ENCODE assay signal across 15 cellular contexts in genomic region chr9:91921371-91921770, GRCh38. TPM values are rescaled to one million over a fixed set of nuclear protein-coding genes. Genes with fewer than 3 reads are reported as not detected.
A peak's percentile ranks its signal among the peaks of the same experiment; 100 is the strongest.
DNase-seq lines count a peak whose midpoint lies in the region; ATAC-seq and TF ChIP-seq lines count a peak whose summit lies in the region.
"Had no signal": no experiment of that assay in that cellular context is flagged by ENCODE, and none has a peak within 500 bp of the region (broad histone marks: within the 10 kb centered on the region; RNA-seq: fewer than 3 reads in every experiment).

No MANE protein-coding gene starts in this region.

- no peak for TF ChIP-seq EP300 in stomach (IDR thresholded peaks at IDR 0.05)

- H3K4me3 ChIP-seq in H7 (ENCODE audit: insufficient read depth, low read depth, low read length) (no peak overlapping the region), stomach (no peak overlapping the region), upper lobe of right lung (no peak overlapping the region)

- H3K4me1 Mint-ChIP-seq in WTC11: peaks cover 44% of the 10 kb centered on the region
- no peaks in the 10 kb centered on the region for H3K4me1 Mint-ChIP-seq in activated T-cell treated with anti-CD3 and anti-CD28 coated beads, Interleukin-2, amount 50 U/mL, for 4 hours (ENCODE audit: low read depth)
- H3K4me1 Mint-ChIP-seq: B cell had no signal

- H3K4me3 Mint-ChIP-seq in WTC11: no peak overlapping the region
- H3K4me3 Mint-ChIP-seq in activated T-cell treated with anti-CD3 and anti-CD28 coated beads, Interleukin-2, amount 50 U/mL, for 4 hours: no peak overlapping the region
- H3K4me3 Mint-ChIP-seq: B cell; CD4-positive, alpha-beta T cell had no signal

- TF ChIP-seq CTCF in WTC11 (IDR thresholded peaks at IDR 0.05) (no peak), stomach (IDR thresholded peaks at IDR 0.05) (no peak), upper lobe of right lung (IDR thresholded peaks at IDR 0.05) (no peak)

- no peak overlapping the region for H3K27ac ChIP-seq in stomach
- H3K27ac ChIP-seq in upper lobe of right lung: no peak overlapping the region

- POLR2A ChIA-PET in WTC11 (lab: Charles Lee): interaction anchor here (0.6 to 0.7 kb wide), 3 partner anchors 49 to 194 kb away, joined by 3 to 5 read pairs (median 3); no protein-coding TSS in a partner anchor

- H3K27ac Mint-ChIP-seq in WTC11: no peak overlapping the region
- H3K27ac Mint-ChIP-seq: B cell; CD4-positive, alpha-beta T cell had no signal

- H3K9me3 Mint-ChIP-seq in WTC11: no peaks in the 10 kb centered on the region
- no peaks in the 10 kb centered on the region for H3K9me3 Mint-ChIP-seq in activated T-cell treated with anti-CD3 and anti-CD28 coated beads, Interleukin-2, amount 50 U/mL, for 4 hours
- H3K9me3 Mint-ChIP-seq: CD4-positive, alpha-beta T cell had no signal

- H3K9me3 ChIP-seq in stomach: no peaks in the 10 kb centered on the region
- H3K9me3 ChIP-seq in upper lobe of right lung: no peaks in the 10 kb centered on the region

- H3K36me3 ChIP-seq in H7 (replicated peaks; ENCODE audit: control insufficient read depth, insufficient read depth, low read length) (no peaks in the 10 kb centered on the region), stomach (no peaks in the 10 kb centered on the region), upper lobe of right lung (no peaks in the 10 kb centered on the region)

- DNase-seq in H7: peak; percentile 59
- DNase-seq in WTC11 (ENCODE audit: low spot score): peak; percentile 38
- peak; percentile 43 for DNase-seq in islet precursor cell
- DNase-seq in stomach: peak; percentile 10
- DNase-seq in stimulated activated CD4-positive, alpha-beta T cell treated with anti-CD3 and anti-CD28 coated beads, Interleukin-4, amount 100 ng/mL, for 1 hour: no peak
- DNase-seq in activated T-cell treated with anti-CD3 and anti-CD28 coated beads, Interleukin-2, amount 50 U/mL, for 4 hours: no peak
- DNase-seq in upper lobe of right lung: no peak
- DNase-seq: C1 segment of cervical spinal cord; Calu3; CD4-positive, alpha-beta T cell; DMS153; DMS79 treated with DMSO at 0.1 percent for 48 hours; EL; GDM1 had no signal

- peaks cover 31% of the 10 kb centered on the region for H3K27me3 Mint-ChIP-seq in WTC11 (ENCODE audit: low read depth)
- peaks cover 32% of the 10 kb centered on the region for H3K27me3 Mint-ChIP-seq in activated T-cell treated with anti-CD3 and anti-CD28 coated beads, Interleukin-2, amount 50 U/mL, for 4 hours (ENCODE audit: low read depth)

- 77 to 85% (median 82%) methylated on average over 9 of the region's 9 CpGs for WGBS in stomach, 5 donors

- CTCF ChIA-PET in WTC11 (lab: Charles Lee): no interaction called here

- TF ChIP-seq POLR2A in stomach (IDR thresholded peaks at IDR 0.05): no peak

- intact Hi-C loops in stomach (cut with DNase I; ENCODE audit: low total_unique reads) (no loop called here), upper lobe of right lung (cut with DNase I) (no loop called here)

- 0 out of 2 replicates have a peak, but pooled peaks cover 2% of the 10 kb centered on the region for H3K36me3 Mint-ChIP-seq in WTC11
- no peaks in the 10 kb centered on the region for H3K36me3 Mint-ChIP-seq in activated T-cell treated with anti-CD3 and anti-CD28 coated beads, Interleukin-2, amount 50 U/mL, for 4 hours (ENCODE audit: insufficient read depth)

- peaks cover 4% of the 10 kb centered on the region; the same call in 1 of the 2 replicates for H3K27me3 ChIP-seq in H7 (ENCODE audit: control insufficient read depth, insufficient read depth, low read length)
- H3K27me3 ChIP-seq in stomach: no peaks in the 10 kb centered on the region
- peaks cover 8% of the 10 kb centered on the region for H3K27me3 ChIP-seq in upper lobe of right lung

- H3K4me1 ChIP-seq in stomach (peaks cover 13 to 59% (median 31%) of the 10 kb centered on the region in 4 donors), upper lobe of right lung (no peaks in the 10 kb centered on the region)

- ATAC-seq in WTC11: peak; percentile 90
- ATAC-seq in activated T-cell treated with anti-CD3 and anti-CD28 coated beads, Interleukin-2, amount 50 U/mL, for 4 hours: no peak
- ATAC-seq in upper lobe of right lung: no peak

TF ChIP-seq in WTC11, 78 proteins besides CTCF, POLR2A, EP300 and RAD21:
- TF ChIP-seq MAX (CRISPR knock-in tag; IDR thresholded peaks at IDR 0.05) (no peak), ZNF121 (CRISPR knock-in tag; IDR thresholded peaks at IDR 0.05) (0 out of 2 replicates have a peak, but pooled peaks have one; percentile 2)

RNA-seq across cellular contexts. Expression of gene ROR2, which starts 28.7 kb away (rescaled TPM):
- 19.4 and 40.0 TPM in 2 replicates for total RNA-seq in H7 (2014; rRNA removed; shearing (Covaris generic))
- total RNA-seq in WTC11 (2021) (15.2 to 19.8 TPM (median 15.9 TPM) in 3 replicates), stomach (10 to 100 TPM in 3 of 5 donors, 1 to 10 TPM in 2; 6.1 to 21.4 (median 15.6) TPM), upper lobe of right lung (5.5 TPM)
- 10 to 100 TPM in 1 of 3 donors, 1 to 10 TPM in 2; 3.0 to 12.0 (median 7.6) TPM for polyA plus RNA-seq in stomach
- total RNA-seq in activated T-cell treated with anti-CD3 and anti-CD28 coated beads, Interleukin-2, amount 50 U/mL, for 4 hours: under 1 TPM; 0.10 to 0.16 (median 0.11) TPM
- total RNA-seq: Calu3; CD4-positive, alpha-beta T cell had no signal

Comparison
In these comparisons a context has a peak if more than half of its experiments do, and no peak if none do; other contexts are left out.
1. DNase-seq: peak in H7 (single experiment), WTC11 (single experiment), islet precursor cell (single experiment) and stomach (single experiment); none in stimulated activated CD4-positive, alpha-beta T cell treated with anti-CD3 and anti-CD28 coated beads, Interleukin-4, amount 100 ng/mL, for 1 hour (single experiment), activated T-cell treated with anti-CD3 and anti-CD28 coated beads, Interleukin-2, amount 50 U/mL, for 4 hours (single experiment) and upper lobe of right lung (single experiment).